In genomic region chr4:89110986-89111832, GRCh38 we compare ENCODE assay signal across 9 cellular contexts. TPM values are rescaled to one million over a fixed set of nuclear protein-coding genes. Genes with fewer than 3 reads are reported as not detected.
DNase-seq lines count a peak whose midpoint lies in the region; ATAC-seq, FAIRE-seq and TF ChIP-seq lines count a peak whose summit lies in the region.
"Had no signal": no experiment of that assay in that cellular context is flagged by ENCODE, and none has a peak within 500 bp of the region (broad histone marks: within the 10 kb centered on the region; RNA-seq: fewer than 3 reads in every experiment).

Gene TIGD2, plus strand, starts transcription at chr4:89111533. Its CDS starts 1,442 bp downstream, at chr4:89112975.

- H3K4me1 ChIP-seq in BLaER1 treated with 17β-estradiol and CSF1 and Interleukin-3, amounts not matched to agents 10 nM and 100 nM, result peaks cover 8 to 21% (median 15%) of the 10 kb centered on the region in 10 experiments
- H3K4me1 ChIP-seq in HepG2 (ENCODE audit: insufficient read depth, low read length), result peaks cover 49% of the 10 kb centered on the region

- H3K9me3 Mint-ChIP-seq in activated CD4-positive, alpha-beta T cell treated with anti-CD3 and anti-CD28 coated beads, Interleukin-2, amount 10 ng/mL, durations not matched to agents 24 days and 14 days, result peaks cover 10% of the 10 kb centered on the region

- H3K27me3 ChIP-seq in BLaER1 treated with 17β-estradiol and CSF1 and Interleukin-3, amounts not matched to agents 10 nM and 100 nM, result peaks cover 9 to 17% (median 14%) of the 10 kb centered on the region in 11 experiments
- H3K27me3 ChIP-seq in HepG2 (ENCODE audit: control insufficient read depth in 1 of 2, insufficient read depth in 2 of 2, low read length in 2 of 2), result peaks cover 0 to 4% of the 10 kb centered on the region in 2 experiments; a peak in 1 of 5 replicates

- FAIRE-seq in GM19239 (lab: Jason Lieb, UNC) (peak; percentile 74), HepG2 (lab: Jason Lieb, UNC) (no peak)
- FAIRE-seq: islet of Langerhans had no signal

- ATAC-seq in HG03442 (IDR thresholded peaks at IDR 0.05; ENCODE audit: unreplicated experiment) (peak; percentile 89), HepG2 (peak; percentile 84)

- TF ChIP-seq EP300 in HepG2 (IDR thresholded peaks at IDR 0.05; ENCODE audit: low read depth in 2 of 2, low read length in 2 of 2), result no peak
- TF ChIP-seq EP300 in HepG2 (CRISPR knock-in tag; IDR thresholded peaks at IDR 0.05; ENCODE audit: borderline replicate concordance), result peak; percentile 27; the same call in 1 of the 2 replicates

- H3K4me3 ChIP-seq in BLaER1 treated with 17β-estradiol and CSF1 and Interleukin-3, amounts not matched to agents 10 nM and 100 nM, result peak within 1 kb of the TSS; percentile 64 to 83 (median 76)
- H3K4me3 ChIP-seq in HepG2 (replicated peaks in 1 of 3; ENCODE audit: insufficient read depth in 1 of 3, low read depth in 2 of 3, low read length in 3 of 3), result peak within 1 kb of the TSS; percentile 78 to 83 (median 79)

- peak; percentile 60 for TF ChIP-seq RAD21 in HepG2 (CRISPR knock-in tag; IDR thresholded peaks at IDR 0.05)

- DNase-seq in GM19239 (ENCODE audit: insufficient read length, low spot score) (peak; percentile 87), NCI-H510A (lab: John Stamatoyannopoulos, UW) (peak; percentile 85), cortex of kidney (lab: John Stamatoyannopoulos, UW) (peak; percentile 62), HepG2 (ENCODE audit: low spot score) (peak; percentile 69)
- peak; percentile 95 for DNase-seq in activated CD4-positive, alpha-beta T cell treated with anti-CD3 and anti-CD28 coated beads, Interleukin-2, amount 10 ng/mL, durations not matched to agents 24 days and 14 days
- peak; percentile 90 for DNase-seq in stimulated activated CD4-positive, alpha-beta T cell treated with anti-CD3 and anti-CD28 coated beads, Interleukin-4, amount 100 ng/mL, for 1 hour

- peak within 1 kb of the TSS; percentile 83 for H3K4me3 Mint-ChIP-seq in activated CD4-positive, alpha-beta T cell treated with anti-CD3 and anti-CD28 coated beads, Interleukin-2, amount 10 ng/mL, durations not matched to agents 24 days and 14 days

- H3K27ac Mint-ChIP-seq in activated CD4-positive, alpha-beta T cell treated with anti-CD3 and anti-CD28 coated beads, Interleukin-2, amount 10 ng/mL, durations not matched to agents 24 days and 14 days, result peak within 1 kb of the TSS; percentile 76

- WGBS in HepG2 (ENCODE audit: low lambda C conversion rate), result 5% methylated on average over 16 of the region's 101 CpGs

- peak; percentile 73 to 88 for TF ChIP-seq POLR2A in HepG2 (IDR thresholded peaks at IDR 0.05; ENCODE audit: insufficient read depth in 1 of 2, low read depth in 2 of 2, low read length in 2 of 2)

- H3K79me2 ChIP-seq in HepG2 (ENCODE audit: insufficient read depth, low read length), result peaks cover 5% of the 10 kb centered on the region

- peak within 1 kb of the TSS; percentile 18 for H2AFZ ChIP-seq in HepG2 (ENCODE audit: low read length)

- H3K27ac ChIP-seq in BLaER1 treated with 17β-estradiol and CSF1 and Interleukin-3, amounts not matched to agents 10 nM and 100 nM, result peak within 1 kb of the TSS; percentile 58 to 94 (median 88); a peak in 21 of 22 replicates
- H3K27ac ChIP-seq in HepG2 (ENCODE audit: extremely low read length, insufficient read depth, low read length), result peak within 1 kb of the TSS; percentile 87

- peak within 1 kb of the TSS; percentile 77 to 94 (median 88) for H3K9ac ChIP-seq in BLaER1 treated with 17β-estradiol and CSF1 and Interleukin-3, amounts not matched to agents 10 nM and 100 nM
- H3K9ac ChIP-seq in HepG2 (ENCODE audit: insufficient read depth, low read depth, low read length), result peak within 1 kb of the TSS; percentile 87

- intact Hi-C loops in activated CD4-positive, alpha-beta T cell treated with anti-CD3 and anti-CD28 coated beads, Interleukin-2, amount 10 ng/mL, durations not matched to agents 24 days and 14 days (cut with micrococcal nuclease), result loop anchor here (1.0 to 5.0 kb wide), 8 partner anchors 10 to 826 kb away; partner anchors contain the start of genes HERC3 and PPM1K
- intact Hi-C loops in HepG2 (cut with micrococcal nuclease; ENCODE audit: unreplicated experiment), result loop anchor here (5.0 kb wide), 2 partner anchors 294 to 589 kb away; partner anchors contain the start of gene PYURF

- POLR2A ChIA-PET in HepG2 (lab: Yijun Ruan, JAX), result interaction anchor here (1.1 kb wide), 1 partner anchor 12 kb away, joined by 6 read pairs; no protein-coding TSS in a partner anchor

- peaks cover 0 to 48% (median 40%) of the 10 kb centered on the region in 11 experiments; a peak in 18 of 22 replicates for H3K9me3 ChIP-seq in BLaER1 treated with 17β-estradiol and CSF1 and Interleukin-3, amounts not matched to agents 10 nM and 100 nM (replicated peaks in 1 of 11)
- no peaks in the 10 kb centered on the region for H3K9me3 ChIP-seq in HepG2 (ENCODE audit: low read length)

- TF ChIP-seq CTCF in HepG2 (CRISPR knock-in tag; IDR thresholded peaks at IDR 0.05), result peak; percentile 77

- CTCF ChIA-PET in HepG2 (lab: Yijun Ruan, JAX; ENCODE audit: low intra/inter-chr PET ratio, low total read pairs), result interaction anchor here (0.9 to 1.2 kb wide), 2 partner anchors 48 to 292 kb away, joined by 3 to 4 read pairs; no protein-coding TSS in a partner anchor

- peaks cover 22% of the 10 kb centered on the region for H3K4me1 Mint-ChIP-seq in activated CD4-positive, alpha-beta T cell treated with anti-CD3 and anti-CD28 coated beads, Interleukin-2, amount 10 ng/mL, durations not matched to agents 24 days and 14 days

- no TSS peak for BruUV-seq in HepG2 (replicated peaks; lab: Mats Ljungman, UMichigan)

- H4K20me1 ChIP-seq in BLaER1 treated with 17β-estradiol and CSF1 and Interleukin-3, amounts not matched to agents 10 nM and 100 nM, result no peaks in the 10 kb centered on the region
- H4K20me1 ChIP-seq in HepG2 (ENCODE audit: insufficient read depth, low read length), result no peaks in the 10 kb centered on the region

- H3K36me3 Mint-ChIP-seq in activated CD4-positive, alpha-beta T cell treated with anti-CD3 and anti-CD28 coated beads, Interleukin-2, amount 10 ng/mL, durations not matched to agents 24 days and 14 days (ENCODE audit: low read depth), result peaks cover 10% of the 10 kb centered on the region

- H3K4me2 ChIP-seq in BLaER1 treated with 17β-estradiol and CSF1 and Interleukin-3, amounts not matched to agents 10 nM and 100 nM, result peak within 1 kb of the TSS; percentile 83 to 94 (median 89)
- H3K4me2 ChIP-seq in HepG2 (ENCODE audit: low read depth, low read length), result peak within 1 kb of the TSS; percentile 92

- in situ Hi-C loops in HepG2 (cut with HindIII; ENCODE audit: extremely low pct_ligation_motif_present, low pct_unique_long_range_greater_than_20kb), result loop anchor here (5.0 kb wide), 1 partner anchor 299 kb away; no protein-coding TSS in a partner anchor

- peaks cover 0 to 30% (median 18%) of the 10 kb centered on the region in 11 experiments; a peak in 14 of 22 replicates for H3K36me3 ChIP-seq in BLaER1 treated with 17β-estradiol and CSF1 and Interleukin-3, amounts not matched to agents 10 nM and 100 nM
- no peaks in the 10 kb centered on the region for H3K36me3 ChIP-seq in HepG2 (replicated peaks in 1 of 2; ENCODE audit: control insufficient read depth in 1 of 2, insufficient read depth in 2 of 2, low read length in 2 of 2)

- peaks cover 32% of the 10 kb centered on the region for H3K27me3 Mint-ChIP-seq in activated CD4-positive, alpha-beta T cell treated with anti-CD3 and anti-CD28 coated beads, Interleukin-2, amount 10 ng/mL, durations not matched to agents 24 days and 14 days

TF ChIP-seq in HepG2, 621 proteins besides CTCF, POLR2A, EP300 and RAD21 (continues in another document):
- no peak for TF ChIP-seq ATRX (CRISPR knock-in tag; IDR thresholded peaks at IDR 0.05; ENCODE audit: borderline replicate concordance)
- TF ChIP-seq GRHL1 (CRISPR knock-in tag; conservative IDR thresholded peaks at IDR 0.05), result no peak
- no peak for TF ChIP-seq GTF2F1 (IDR thresholded peaks at IDR 0.05; ENCODE audit: low read length)

RNA-seq across cellular contexts. Expression of gene TIGD2, which starts in this region (rescaled TPM):
- total RNA-seq in activated CD4-positive, alpha-beta T cell treated with anti-CD3 and anti-CD28 coated beads, Interleukin-2, amount 10 ng/mL, durations not matched to agents 24 days and 14 days, result 2.6 and 3.5 TPM in 2 replicates
- 15.5 and 16.7 TPM in 2 replicates for total RNA-seq in HepG2 (2016; rRNA removed; fragmentation: Illumina TruSeq; extraction: Trizol)
- total RNA-seq in HepG2 (2016; cell fraction: cytosol; rRNA removed; fragmentation: Illumina TruSeq; extraction: Trizol; ENCODE audit: low read depth), result 1.9 and 2.5 TPM in 2 replicates
- total RNA-seq in HepG2 (2016; cell fraction: insoluble cytoplasmic fraction; rRNA removed; fragmentation: Illumina TruSeq; extraction: Trizol), result 14.8 and 17.2 TPM in 2 replicates
- 9.3 and 10.2 TPM in 2 replicates for total RNA-seq in HepG2 (2016; cell fraction: membrane; rRNA removed; fragmentation: Illumina TruSeq; extraction: Trizol)
- total RNA-seq in HepG2 (2016; cell fraction: nucleus; rRNA removed; fragmentation: Illumina TruSeq; extraction: Trizol), result 21.2 and 23.1 TPM in 2 replicates
- polyA plus RNA-seq in HepG2 (2011; rRNA removed), result 3.1 and 3.8 TPM in 2 replicates
- polyA plus RNA-seq in HepG2 (2011; cell fraction: cytosol; rRNA removed), result 1.9 and 2.8 TPM in 2 replicates
- polyA plus RNA-seq in HepG2 (2011; cell fraction: nucleus; rRNA removed), result 4.5 and 5.1 TPM in 2 replicates
- polyA plus RNA-seq in HepG2 (2012), result 5.9 and 7.7 TPM in 2 replicates
- 1.2 TPM in 2 replicates for polyA plus RNA-seq in HepG2 (2016; cell fraction: cytosol; fragmentation: Illumina TruSeq; extraction: Trizol; ENCODE audit: low read depth)
- 11.5 and 12.0 TPM in 2 replicates for polyA plus RNA-seq in HepG2 (2016; cell fraction: insoluble cytoplasmic fraction; fragmentation: Illumina TruSeq; extraction: Trizol; ENCODE audit: low read depth)
- polyA plus RNA-seq in HepG2 (2016; cell fraction: membrane; fragmentation: Illumina TruSeq; extraction: Trizol; ENCODE audit: low read depth), result 3.6 and 4.8 TPM in 2 replicates
- 11.2 and 11.6 TPM in 2 replicates for polyA plus RNA-seq in HepG2 (2016; cell fraction: nucleus; fragmentation: Illumina TruSeq; extraction: Trizol; ENCODE audit: insufficient read depth, low read depth)
- polyA minus RNA-seq in HepG2 (2011; rRNA and poly(A)+ RNA removed; ENCODE audit: low replicate concordance), result 2.8 and 5.2 TPM in 2 replicates
- polyA minus RNA-seq in HepG2 (2011; cell fraction: cytosol; rRNA and poly(A)+ RNA removed), result 6.3 and 8.1 TPM in 2 replicates
- polyA minus RNA-seq in HepG2 (2011; cell fraction: nucleus; rRNA and poly(A)+ RNA removed), result 37.7 and 39.1 TPM in 2 replicates

Comparison
In these comparisons a context has a peak if more than half of its experiments do, and no peak if none do; other contexts are left out.
1. Peak in every context shown above with its lines: DNase-seq, ATAC-seq, H3K4me3 ChIP-seq and H3K27ac ChIP-seq.